ENCODE assay signal across 26 cellular contexts in genomic region chr13:90237852-90238251, GRCh38.
"Had no signal": no experiment of that assay in that cellular context is flagged by ENCODE, and none has a peak within 500 bp of the region (broad histone marks: within the 10 kb centered on the region; RNA-seq: fewer than 3 reads in every experiment).

No MANE protein-coding gene starts in this region.

- H2AFZ ChIP-seq: PC-9 had no signal

- H3K27me3 ChIP-seq: ascending aorta, cardiac muscle cell, MG63 had no signal

- H3K36me3 ChIP-seq: ascending aorta, cardiac muscle cell, MG63 had no signal

- H3K9me3 ChIP-seq: ascending aorta, MG63 had no signal

- H3K27ac ChIP-seq: ascending aorta, cardiac muscle cell, PC-9, SK-N-MC had no signal

- H3K4me1 ChIP-seq: ascending aorta had no signal

- H3K4me3 ChIP-seq: ascending aorta, cardiac muscle cell, MG63, PC-9, SK-N-MC had no signal

- DNase-seq: activated CD4-positive, alpha-beta T cell treated with anti-CD3 and anti-CD28 coated beads for 36 hours; activated CD4-positive, alpha-beta T cell treated with anti-CD3 and anti-CD28 coated beads, Interleukin-2, amount 10 ng/mL, durations not matched to agents 7 days and 5 days; activated CD4-positive, alpha-beta T cell treated with anti-CD3 and anti-CD28 coated beads, Interleukin-2, amount 50 U/mL, for 48 hours; activated CD8-positive, alpha-beta T cell treated with anti-CD3 and anti-CD28 coated beads, Interleukin-2, amount 10 ng/mL, durations not matched to agents 7 days and 5 days; activated gamma-delta T cell; activated naive CD4-positive, alpha-beta T cell treated with Interleukin-2 at 50 U/mL for 16 hours; activated naive CD8-positive, alpha-beta T cell treated with anti-CD3 and anti-CD28 coated beads, Interleukin-2, amount 10 ng/mL, durations not matched to agents 7 days and 5 days; activated T-cell treated with anti-CD3 and anti-CD28 coated beads, Interleukin-2, amount 50 U/mL, for 24 hours; amygdala; MG63; NCI-H1048; NCI-H1105 treated with DMSO at 0.1 percent for 48 hours; NCI-H1436; NCI-H1694; NCI-H1930; NCI-H2081 treated with DMSO at 0.1 percent for 48 hours; NCI-H345; NCI-H524 treated with DMSO at 0.1 percent for 48 hours; NCI-H748 treated with DMSO at 0.1 percent for 48 hours; NK-92 treated with Interleukin-12 subunit alpha and Interleukin-12 subunit beta, amount 100 ng/mL, for 24 hours; Right ventricle myocardium superior had no signal

- ATAC-seq: activated CD4-positive, alpha-beta T cell treated with anti-CD3 and anti-CD28 coated beads for 36 hours; activated CD4-positive, CD25-positive, alpha-beta regulatory T cell treated with anti-CD3 and anti-CD28 coated beads, Interleukin-2, amount 50 U/mL, for 24 hours; activated CD8-positive, alpha-beta T cell treated with anti-CD3 and anti-CD28 coated beads, Interleukin-2, amount 10 ng/mL, durations not matched to agents 7 days and 5 days had no signal

- H3K4me2 ChIP-seq: PC-9 had no signal
